In genomic region chr6:31817929-31818511, GRCh38 we compare ENCODE assay signal across 6 cellular contexts. TPM values are rescaled to one million over a fixed set of nuclear protein-coding genes. Genes with fewer than 3 reads are reported as not detected.
DNase-seq lines count a peak whose midpoint lies in the region; ATAC-seq, FAIRE-seq and TF ChIP-seq lines count a peak whose summit lies in the region.
"Not testable (repeated sequence)": the region's sequence is repeated elsewhere in the genome, so short reads cannot be mapped to it uniquely, and the experiment has no call there.

No MANE protein-coding gene starts in this region.

- H3K27ac ChIP-seq in astrocyte (ENCODE audit: low read depth, low read length): not testable (repeated sequence)

- ATAC-seq in stimulated activated naive B cell treated with anti-CD40 and anti-IgM and Interleukin-4, amounts not matched to agents 10 μg/mL and 1 μg/mL and 100 μg/mL, for 72 hours (replicated peaks): not testable (repeated sequence)

- H3K79me2 ChIP-seq in astrocyte (ENCODE audit: insufficient read depth, low read length): peaks cover 19% of the 10 kb centered on the region

- peak overlapping the region; percentile 77 to 90 (median 87) for H3K27ac Mint-ChIP-seq in CD14-positive monocyte
- not testable (repeated sequence) for H3K27ac Mint-ChIP-seq in astrocyte (ENCODE audit: unreplicated experiment)
- H3K27ac Mint-ChIP-seq in stimulated activated naive B cell treated with anti-CD40 and anti-IgM and Interleukin-4, amounts not matched to agents 10 μg/mL and 1 μg/mL and 100 μg/mL, for 72 hours: peak overlapping the region; percentile 37

- not testable (repeated sequence) for FAIRE-seq in astrocyte (lab: Jason Lieb, UNC)

- not testable (repeated sequence) for H3K36me3 ChIP-seq in astrocyte (ENCODE audit: insufficient read depth, low read length)

- H3K4me3 Mint-ChIP-seq in CD14-positive monocyte (peak overlapping the region; percentile 82 to 92), astrocyte (ENCODE audit: unreplicated experiment) (peak overlapping the region; percentile 81)
- peak overlapping the region; percentile 78 for H3K4me3 Mint-ChIP-seq in stimulated activated naive B cell treated with anti-CD40 and anti-IgM and Interleukin-4, amounts not matched to agents 10 μg/mL and 1 μg/mL and 100 μg/mL, for 72 hours

- not testable (repeated sequence) for TF ChIP-seq CTCF in CD14-positive monocyte (IDR thresholded peaks at IDR 0.05); astrocyte (IDR thresholded peaks at IDR 0.05; ENCODE audit: insufficient read depth, low read depth, low read length); fibroblast of the aortic adventitia (IDR thresholded peaks at IDR 0.05; ENCODE audit: insufficient read depth, low read length)

- H3K4me3 ChIP-seq in astrocyte (ENCODE audit: insufficient read depth, low read depth, low read length) (peak overlapping the region; percentile 49), fibroblast of the aortic adventitia (ENCODE audit: low read depth, low read length) (peak overlapping the region; percentile 61), mononuclear cell (ENCODE audit: low read length) (peak overlapping the region; percentile 67)

- DNase-seq in CD14-positive monocyte (ENCODE audit: low spot score); astrocyte (ENCODE audit: low read depth); fibroblast of the aortic adventitia (ENCODE audit: low read depth); stimulated activated naive B cell treated with anti-CD40 and anti-IgM and Interleukin-4, amounts not matched to agents 10 μg/mL and 1 μg/mL and 100 μg/mL, for 72 hours: not testable (repeated sequence)
- DNase-seq in RPMI7951 (ENCODE audit: low read depth): peak; percentile 38

- H3K4me2 ChIP-seq in astrocyte (ENCODE audit: low read length): peak overlapping the region; percentile 88

- intact Hi-C loops in CD14-positive monocyte (cut with micrococcal nuclease): not testable (repeated sequence)

- not testable (repeated sequence) for H3K27me3 Mint-ChIP-seq in CD14-positive monocyte (ENCODE audit: low read depth in 3 of 3); astrocyte (ENCODE audit: low read depth, unreplicated experiment); stimulated activated naive B cell treated with anti-CD40 and anti-IgM and Interleukin-4, amounts not matched to agents 10 μg/mL and 1 μg/mL and 100 μg/mL, for 72 hours

- not testable (repeated sequence) for H3K27me3 ChIP-seq in astrocyte (ENCODE audit: insufficient read depth, low read length); mononuclear cell (ENCODE audit: insufficient read depth, low read length)

- H2AFZ ChIP-seq in astrocyte (ENCODE audit: low read depth, low read length): not testable (repeated sequence)

- peaks cover 22% of the 10 kb centered on the region for H3K4me1 ChIP-seq in astrocyte (ENCODE audit: insufficient read depth, low read length)
- peaks cover 62% of the 10 kb centered on the region for H3K4me1 ChIP-seq in mononuclear cell (ENCODE audit: insufficient read depth, low read length)

- H3K9ac ChIP-seq in astrocyte (ENCODE audit: low read length): peak overlapping the region; percentile 55

- not testable (repeated sequence) for H3K36me3 Mint-ChIP-seq in CD14-positive monocyte; astrocyte (ENCODE audit: low read depth, unreplicated experiment); stimulated activated naive B cell treated with anti-CD40 and anti-IgM and Interleukin-4, amounts not matched to agents 10 μg/mL and 1 μg/mL and 100 μg/mL, for 72 hours

- H3K9me3 ChIP-seq in astrocyte (ENCODE audit: insufficient read depth, low read depth, low read length); mononuclear cell (ENCODE audit: low read depth, low read length): not testable (repeated sequence)

- H4K20me1 ChIP-seq in astrocyte (ENCODE audit: insufficient read depth, low read length): peaks cover 16% of the 10 kb centered on the region

- H3K9me3 Mint-ChIP-seq in CD14-positive monocyte; astrocyte (ENCODE audit: unreplicated experiment); stimulated activated naive B cell treated with anti-CD40 and anti-IgM and Interleukin-4, amounts not matched to agents 10 μg/mL and 1 μg/mL and 100 μg/mL, for 72 hours: not testable (repeated sequence)

- peaks cover 61% of the 10 kb centered on the region for H3K4me1 Mint-ChIP-seq in CD14-positive monocyte
- H3K4me1 Mint-ChIP-seq in astrocyte (ENCODE audit: low read depth, unreplicated experiment): peaks cover 18% of the 10 kb centered on the region
- peaks cover 32 to 52% of the 10 kb centered on the region in 2 donors for H3K4me1 Mint-ChIP-seq in stimulated activated naive B cell treated with anti-CD40 and anti-IgM and Interleukin-4, amounts not matched to agents 10 μg/mL and 1 μg/mL and 100 μg/mL, for 72 hours

RNA-seq across cellular contexts. Expression of gene HSPA1A, which starts 2.7 kb away (rescaled TPM):
- polyA plus RNA-seq in CD14-positive monocyte: 100 to 1,000 TPM; 144 to 215 TPM
- 141 and 155 TPM in 2 replicates for total RNA-seq in RPMI7951 (2014; rRNA removed; shearing (Covaris generic))
- total RNA-seq in astrocyte: 52.6 and 52.7 TPM in 2 replicates
- total RNA-seq in fibroblast of the aortic adventitia (ENCODE audit: low replicate concordance): 52.8 and 76.9 TPM in 2 replicates
- 16.6 TPM for total RNA-seq in mononuclear cell

RNA-seq across cellular contexts. Expression of gene HSPA1L, which starts 2.9 kb away (rescaled TPM):
- polyA plus RNA-seq in CD14-positive monocyte: under 1 TPM; 0.53 to 0.55 TPM
- 0.68 and 0.84 TPM in 2 replicates for total RNA-seq in RPMI7951 (2014; rRNA removed; shearing (Covaris generic))
- 0.98 and 1.1 TPM in 2 replicates for total RNA-seq in astrocyte
- 1.4 and 2.4 TPM in 2 replicates for total RNA-seq in fibroblast of the aortic adventitia (ENCODE audit: low replicate concordance)
- 2.7 TPM for total RNA-seq in mononuclear cell

RNA-seq across cellular contexts. Expression of gene HSPA1B, which starts 9.5 kb away (rescaled TPM):
- polyA plus RNA-seq in CD14-positive monocyte: 1 to 10 TPM; 3.4 to 4.8 TPM
- total RNA-seq in RPMI7951 (2014; rRNA removed; shearing (Covaris generic)): 82.1 and 101 TPM in 2 replicates
- total RNA-seq in astrocyte: 64.9 and 77.2 TPM in 2 replicates
- total RNA-seq in fibroblast of the aortic adventitia (ENCODE audit: low replicate concordance): 62.0 and 112 TPM in 2 replicates
- total RNA-seq in mononuclear cell: 13.3 TPM

RNA-seq across cellular contexts. Expression of gene LSM2, which starts 11.3 kb away (rescaled TPM):
- polyA plus RNA-seq in CD14-positive monocyte: 10 to 100 TPM; 40.0 to 41.0 TPM
- total RNA-seq in RPMI7951 (2014; rRNA removed; shearing (Covaris generic)): 145 and 164 TPM in 2 replicates
- total RNA-seq in astrocyte (43.8 and 44.0 TPM in 2 replicates), fibroblast of the aortic adventitia (ENCODE audit: low replicate concordance) (49.5 and 88.3 TPM in 2 replicates), mononuclear cell (15.4 TPM)

RNA-seq across cellular contexts. Expression of gene VARS1, which starts 22.5 kb away (rescaled TPM):
- 10 to 100 TPM; 27.3 to 28.9 TPM for polyA plus RNA-seq in CD14-positive monocyte
- total RNA-seq in RPMI7951 (2014; rRNA removed; shearing (Covaris generic)): 26.4 and 33.6 TPM in 2 replicates
- total RNA-seq in astrocyte (94.8 and 96.3 TPM in 2 replicates), fibroblast of the aortic adventitia (ENCODE audit: low replicate concordance) (19.6 and 68.8 TPM in 2 replicates), mononuclear cell (12.3 TPM)
